ENCODE assay signal across 1 cellular context in the genomic region with DNA sequence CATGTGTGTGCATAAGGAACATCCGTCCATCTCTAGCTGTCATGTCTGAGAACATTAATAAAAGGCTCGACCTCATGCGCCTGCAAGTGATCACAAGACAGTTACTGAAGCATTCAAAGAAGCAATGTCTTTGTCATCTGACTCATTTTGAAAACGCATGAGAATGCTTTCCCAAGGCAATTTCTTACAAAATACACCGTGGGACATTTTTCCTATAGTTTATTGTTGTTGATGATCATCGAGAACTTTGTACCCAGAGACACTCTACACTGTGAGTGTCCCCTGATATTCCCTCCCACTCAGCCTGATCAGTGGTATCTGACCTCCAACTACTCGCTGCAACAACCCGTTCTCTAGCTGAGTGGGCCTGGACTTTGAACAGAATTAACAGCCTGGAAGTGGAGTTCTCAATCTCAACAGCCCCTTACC.
TF ChIP-seq lines count a peak whose summit lies in the region.

No MANE protein-coding gene starts in this region.

TF ChIP-seq in GM23338, 12 proteins besides CTCF, POLR2A, EP300 and RAD21:
- TF ChIP-seq, protein P1, sequence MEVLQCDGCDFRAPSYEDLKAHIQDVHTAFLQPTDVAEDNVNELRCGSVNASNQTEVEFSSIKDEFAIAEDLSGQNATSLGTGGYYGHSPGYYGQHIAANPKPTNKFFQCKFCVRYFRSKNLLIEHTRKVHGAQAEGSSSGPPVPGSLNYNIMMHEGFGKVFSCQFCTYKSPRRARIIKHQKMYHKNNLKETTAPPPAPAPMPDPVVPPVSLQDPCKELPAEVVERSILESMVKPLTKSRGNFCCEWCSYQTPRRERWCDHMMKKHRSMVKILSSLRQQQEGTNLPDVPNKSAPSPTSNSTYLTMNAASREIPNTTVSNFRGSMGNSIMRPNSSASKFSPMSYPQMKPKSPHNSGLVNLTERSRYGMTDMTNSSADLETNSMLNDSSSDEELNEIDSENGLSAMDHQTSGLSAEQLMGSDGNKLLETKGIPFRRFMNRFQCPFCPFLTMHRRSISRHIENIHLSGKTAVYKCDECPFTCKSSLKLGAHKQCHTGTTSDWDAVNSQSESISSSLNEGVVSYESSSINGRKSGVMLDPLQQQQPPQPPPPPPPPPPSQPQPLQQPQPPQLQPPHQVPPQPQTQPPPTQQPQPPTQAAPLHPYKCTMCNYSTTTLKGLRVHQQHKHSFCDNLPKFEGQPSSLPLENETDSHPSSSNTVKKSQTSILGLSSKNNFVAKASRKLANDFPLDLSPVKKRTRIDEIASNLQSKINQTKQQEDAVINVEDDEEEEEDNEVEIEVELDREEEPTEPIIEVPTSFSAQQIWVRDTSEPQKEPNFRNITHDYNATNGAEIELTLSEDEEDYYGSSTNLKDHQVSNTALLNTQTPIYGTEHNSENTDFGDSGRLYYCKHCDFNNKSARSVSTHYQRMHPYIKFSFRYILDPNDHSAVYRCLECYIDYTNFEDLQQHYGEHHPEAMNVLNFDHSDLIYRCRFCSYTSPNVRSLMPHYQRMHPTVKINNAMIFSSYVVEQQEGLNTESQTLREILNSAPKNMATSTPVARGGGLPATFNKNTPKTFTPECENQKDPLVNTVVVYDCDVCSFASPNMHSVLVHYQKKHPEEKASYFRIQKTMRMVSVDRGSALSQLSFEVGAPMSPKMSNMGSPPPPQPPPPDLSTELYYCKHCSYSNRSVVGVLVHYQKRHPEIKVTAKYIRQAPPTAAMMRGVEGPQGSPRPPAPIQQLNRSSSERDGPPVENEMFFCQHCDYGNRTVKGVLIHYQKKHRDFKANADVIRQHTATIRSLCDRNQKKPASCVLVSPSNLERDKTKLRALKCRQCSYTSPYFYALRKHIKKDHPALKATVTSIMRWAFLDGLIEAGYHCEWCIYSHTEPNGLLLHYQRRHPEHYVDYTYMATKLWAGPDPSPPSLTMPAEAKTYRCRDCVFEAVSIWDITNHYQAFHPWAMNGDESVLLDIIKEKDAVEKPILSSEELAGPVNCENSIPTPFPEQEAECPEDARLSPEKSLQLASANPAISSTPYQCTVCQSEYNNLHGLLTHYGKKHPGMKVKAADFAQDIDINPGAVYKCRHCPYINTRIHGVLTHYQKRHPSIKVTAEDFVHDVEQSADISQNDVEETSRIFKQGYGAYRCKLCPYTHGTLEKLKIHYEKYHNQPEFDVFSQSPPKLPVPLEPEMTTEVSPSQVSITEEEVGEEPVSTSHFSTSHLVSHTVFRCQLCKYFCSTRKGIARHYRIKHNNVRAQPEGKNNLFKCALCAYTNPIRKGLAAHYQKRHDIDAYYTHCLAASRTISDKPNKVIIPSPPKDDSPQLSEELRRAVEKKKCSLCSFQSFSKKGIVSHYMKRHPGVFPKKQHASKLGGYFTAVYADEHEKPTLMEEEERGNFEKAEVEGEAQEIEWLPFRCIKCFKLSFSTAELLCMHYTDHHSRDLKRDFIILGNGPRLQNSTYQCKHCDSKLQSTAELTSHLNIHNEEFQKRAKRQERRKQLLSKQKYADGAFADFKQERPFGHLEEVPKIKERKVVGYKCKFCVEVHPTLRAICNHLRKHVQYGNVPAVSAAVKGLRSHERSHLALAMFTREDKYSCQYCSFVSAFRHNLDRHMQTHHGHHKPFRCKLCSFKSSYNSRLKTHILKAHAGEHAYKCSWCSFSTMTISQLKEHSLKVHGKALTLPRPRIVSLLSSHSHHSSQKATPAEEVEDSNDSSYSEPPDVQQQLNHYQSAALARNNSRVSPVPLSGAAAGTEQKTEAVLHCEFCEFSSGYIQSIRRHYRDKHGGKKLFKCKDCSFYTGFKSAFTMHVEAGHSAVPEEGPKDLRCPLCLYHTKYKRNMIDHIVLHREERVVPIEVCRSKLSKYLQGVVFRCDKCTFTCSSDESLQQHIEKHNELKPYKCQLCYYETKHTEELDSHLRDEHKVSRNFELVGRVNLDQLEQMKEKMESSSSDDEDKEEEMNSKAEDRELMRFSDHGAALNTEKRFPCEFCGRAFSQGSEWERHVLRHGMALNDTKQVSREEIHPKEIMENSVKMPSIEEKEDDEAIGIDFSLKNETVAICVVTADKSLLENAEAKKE (CRISPR knock-in tag; IDR thresholded peaks at IDR 0.05), result no peak
- TF ChIP-seq ZNF331 (CRISPR knock-in tag; IDR thresholded peaks at IDR 0.05; ENCODE audit: low read depth), result no peak
- no peak for TF ChIP-seq EZH2phosphoT487 (IDR thresholded peaks at IDR 0.05; ENCODE audit: unreplicated experiment)
- no peak for TF ChIP-seq EZH2 (IDR thresholded peaks at IDR 0.05; ENCODE audit: low read depth, unreplicated experiment)
- TF ChIP-seq, protein P2, sequence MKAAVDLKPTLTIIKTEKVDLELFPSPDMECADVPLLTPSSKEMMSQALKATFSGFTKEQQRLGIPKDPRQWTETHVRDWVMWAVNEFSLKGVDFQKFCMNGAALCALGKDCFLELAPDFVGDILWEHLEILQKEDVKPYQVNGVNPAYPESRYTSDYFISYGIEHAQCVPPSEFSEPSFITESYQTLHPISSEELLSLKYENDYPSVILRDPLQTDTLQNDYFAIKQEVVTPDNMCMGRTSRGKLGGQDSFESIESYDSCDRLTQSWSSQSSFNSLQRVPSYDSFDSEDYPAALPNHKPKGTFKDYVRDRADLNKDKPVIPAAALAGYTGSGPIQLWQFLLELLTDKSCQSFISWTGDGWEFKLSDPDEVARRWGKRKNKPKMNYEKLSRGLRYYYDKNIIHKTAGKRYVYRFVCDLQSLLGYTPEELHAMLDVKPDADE (IDR thresholded peaks at IDR 0.05), result no peak
- no peak for TF ChIP-seq NANOG (IDR thresholded peaks at IDR 0.05; ENCODE audit: borderline replicate concordance)
- TF ChIP-seq JUNB (IDR thresholded peaks at IDR 0.05; ENCODE audit: unreplicated experiment), result no peak
- TF ChIP-seq STAT1 (IDR thresholded peaks at IDR 0.05; ENCODE audit: unreplicated experiment), result no peak
- TF ChIP-seq, protein P3, sequence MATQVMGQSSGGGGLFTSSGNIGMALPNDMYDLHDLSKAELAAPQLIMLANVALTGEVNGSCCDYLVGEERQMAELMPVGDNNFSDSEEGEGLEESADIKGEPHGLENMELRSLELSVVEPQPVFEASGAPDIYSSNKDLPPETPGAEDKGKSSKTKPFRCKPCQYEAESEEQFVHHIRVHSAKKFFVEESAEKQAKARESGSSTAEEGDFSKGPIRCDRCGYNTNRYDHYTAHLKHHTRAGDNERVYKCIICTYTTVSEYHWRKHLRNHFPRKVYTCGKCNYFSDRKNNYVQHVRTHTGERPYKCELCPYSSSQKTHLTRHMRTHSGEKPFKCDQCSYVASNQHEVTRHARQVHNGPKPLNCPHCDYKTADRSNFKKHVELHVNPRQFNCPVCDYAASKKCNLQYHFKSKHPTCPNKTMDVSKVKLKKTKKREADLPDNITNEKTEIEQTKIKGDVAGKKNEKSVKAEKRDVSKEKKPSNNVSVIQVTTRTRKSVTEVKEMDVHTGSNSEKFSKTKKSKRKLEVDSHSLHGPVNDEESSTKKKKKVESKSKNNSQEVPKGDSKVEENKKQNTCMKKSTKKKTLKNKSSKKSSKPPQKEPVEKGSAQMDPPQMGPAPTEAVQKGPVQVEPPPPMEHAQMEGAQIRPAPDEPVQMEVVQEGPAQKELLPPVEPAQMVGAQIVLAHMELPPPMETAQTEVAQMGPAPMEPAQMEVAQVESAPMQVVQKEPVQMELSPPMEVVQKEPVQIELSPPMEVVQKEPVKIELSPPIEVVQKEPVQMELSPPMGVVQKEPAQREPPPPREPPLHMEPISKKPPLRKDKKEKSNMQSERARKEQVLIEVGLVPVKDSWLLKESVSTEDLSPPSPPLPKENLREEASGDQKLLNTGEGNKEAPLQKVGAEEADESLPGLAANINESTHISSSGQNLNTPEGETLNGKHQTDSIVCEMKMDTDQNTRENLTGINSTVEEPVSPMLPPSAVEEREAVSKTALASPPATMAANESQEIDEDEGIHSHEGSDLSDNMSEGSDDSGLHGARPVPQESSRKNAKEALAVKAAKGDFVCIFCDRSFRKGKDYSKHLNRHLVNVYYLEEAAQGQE (IDR thresholded peaks at IDR 0.05; ENCODE audit: unreplicated experiment), result no peak
- no peak for TF ChIP-seq ZNF114 (CRISPR knock-in tag; IDR thresholded peaks at IDR 0.05)
- TF ChIP-seq POLR2AphosphoS5 (IDR thresholded peaks at IDR 0.05; ENCODE audit: low read depth), result no peak
